ENCODE assay signal across 9 cellular contexts in genomic region chr7:30682131-30683083, GRCh38. TPM values are rescaled to one million over a fixed set of nuclear protein-coding genes. Genes with fewer than 3 reads are reported as not detected.
A peak's percentile ranks its signal among the peaks of the same experiment; 100 is the strongest.
DNase-seq lines count a peak whose midpoint lies in the region; ATAC-seq and TF ChIP-seq lines count a peak whose summit lies in the region.
"Had no signal": no experiment of that assay in that cellular context is flagged by ENCODE, and none has a peak within 500 bp of the region (broad histone marks: within the 10 kb centered on the region; RNA-seq: fewer than 3 reads in every experiment).

Gene CRHR2 (minus strand): TSS chr7:30682456. CDS start chr7:30682280, 176 bp downstream.

- peak within 1 kb of the TSS; percentile 39 to 70 (median 51) for H3K4me3 ChIP-seq in breast epithelium

- no peak for DNase-seq in breast epithelium (ENCODE audit: low spot score in 2 of 2)
- no peak for DNase-seq in MCF 10A (ENCODE audit: unreplicated experiment)
- peak; percentile 15 for DNase-seq in activated T-cell treated with anti-CD3 and anti-CD28 coated beads for 24 hours (ENCODE audit: low read depth)
- no peak for DNase-seq in Right ventricle myocardium superior
- no peak for DNase-seq in sciatic nerve (ENCODE audit: low spot score)
- DNase-seq in RPMI8226, result no peak
- no peak for DNase-seq in MV-4-11 (lab: John Stamatoyannopoulos, UW)

- peaks cover 71% of the 10 kb centered on the region for H3K27me3 Mint-ChIP-seq in MCF 10A (ENCODE audit: insufficient read depth, unreplicated experiment)

- TF ChIP-seq POLR2A in breast epithelium (IDR thresholded peaks at IDR 0.05), result no peak

- H3K4me3 Mint-ChIP-seq in MCF 10A (ENCODE audit: unreplicated experiment), result no peak within 1 kb of the TSS

- peak in 1 of 3 donors; percentile 9 for TF ChIP-seq CTCF in breast epithelium (IDR thresholded peaks at IDR 0.05)
- TF ChIP-seq CTCF in MCF 10A (IDR thresholded peaks at IDR 0.05; ENCODE audit: unreplicated experiment), result no peak

- POLR2A ChIA-PET in MCF 10A (lab: Yijun Ruan, JAX), result no interaction called here

- CTCF ChIA-PET in MCF 10A (lab: Yijun Ruan, JAX), result no interaction called here

- H3K9me3 Mint-ChIP-seq in MCF 10A (ENCODE audit: unreplicated experiment), result no peaks in the 10 kb centered on the region

- no peak within 1 kb of the TSS for H3K27ac Mint-ChIP-seq in MCF 10A (ENCODE audit: low read depth, unreplicated experiment)

- ATAC-seq in Right ventricle myocardium superior (ENCODE audit: poor library complexity) (peak; percentile 80), sciatic nerve (peak; percentile 60), GM21737 (IDR thresholded peaks at IDR 0.05; ENCODE audit: unreplicated experiment) (no peak)

- H3K9me3 ChIP-seq in breast epithelium, result no peaks in the 10 kb centered on the region

- peaks cover 7 to 8% of the 10 kb centered on the region in 2 donors for H3K4me1 ChIP-seq in breast epithelium

- intact Hi-C loops in breast epithelium (cut with DNase I; ENCODE audit: low total_unique reads) (no loop called here), MCF 10A (cut with micrococcal nuclease) (no loop called here), Right ventricle myocardium superior (cut with DNase I) (loop anchor here (5.0 kb wide), 1 partner anchor 55 kb away; no protein-coding TSS in a partner anchor), sciatic nerve (cut with DNase I) (no loop called here)

- H3K4me1 Mint-ChIP-seq in MCF 10A (ENCODE audit: insufficient read depth, unreplicated experiment), result no peaks in the 10 kb centered on the region

- no peaks in the 10 kb centered on the region for H3K36me3 ChIP-seq in breast epithelium

- no TSS peak for BruUV-seq in MCF 10A (replicated peaks; lab: Mats Ljungman, UMichigan)

- no peaks in the 10 kb centered on the region for H3K36me3 Mint-ChIP-seq in MCF 10A (ENCODE audit: insufficient read depth, unreplicated experiment)

- peaks cover 2 to 53% of the 10 kb centered on the region in 2 donors for H3K27me3 ChIP-seq in breast epithelium

- H3K27ac ChIP-seq in breast epithelium, result no peak within 1 kb of the TSS

RNA-seq across cellular contexts. Expression of gene CRHR2, which starts in this region (rescaled TPM):
- under 1 TPM; under 0.01 to 0.16 (median 0.15) TPM for total RNA-seq in breast epithelium
- not detected in 2 replicates for total RNA-seq in MCF 10A (2022)
- 0.24 TPM for total RNA-seq in Right ventricle myocardium superior
- total RNA-seq in sciatic nerve, result 1.1 TPM
- total RNA-seq: activated CD8-positive, alpha-beta memory T cell treated with anti-CD3 and anti-CD28 coated beads for 36 hours had no signal

Comparison
In these comparisons a context has a peak if more than half of its experiments do, and no peak if none do; other contexts are left out.
1. Peak in ATAC-seq in Right ventricle myocardium superior; RNA of the gene not detected or under 1 TPM.